In the genomic region with DNA sequence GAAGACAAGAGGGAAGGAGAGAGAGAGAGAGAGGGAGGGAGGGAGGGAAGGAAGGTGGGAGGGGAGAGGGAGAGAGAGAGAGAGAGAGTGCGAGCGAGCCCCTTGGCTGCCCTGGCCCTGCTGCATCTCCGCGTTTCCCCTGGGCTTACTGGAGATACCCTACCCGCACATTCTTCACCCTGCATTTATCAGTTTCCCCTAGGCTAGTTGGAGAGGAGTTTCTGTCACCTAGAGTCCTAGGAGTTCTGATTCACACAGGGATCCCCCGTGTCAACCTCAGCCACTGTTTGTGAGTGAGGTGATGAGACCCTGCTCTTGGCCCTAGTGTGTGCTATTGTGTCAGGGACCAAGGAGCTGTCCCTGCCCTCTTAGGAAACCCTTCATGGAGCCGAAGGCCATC, we compare ENCODE assay signal across 27 cellular contexts.
"Had no signal": no experiment of that assay in that cellular context is flagged by ENCODE, and none has a peak within 500 bp of the region (broad histone marks: within the 10 kb centered on the region; RNA-seq: fewer than 3 reads in every experiment).

No MANE protein-coding gene starts in this region.

- H3K4me1 ChIP-seq: lower lobe of right lung, uterus had no signal

- ATAC-seq: activated naive CD4-positive, alpha-beta T cell treated with anti-CD3 and anti-CD28 coated beads, Interleukin-2, amount 50 U/mL, for 72 hours; activated T-cell treated with anti-CD3 and anti-CD28 coated beads, Interleukin-2, amount 50 U/mL, for 4 hours; activated T-helper 17 cell treated with anti-CD3 and anti-CD28 coated beads, Interleukin-2, amount 50 U/mL, for 72 hours; left lobe of liver; lower lobe of right lung; right cardiac atrium; T-helper 17 cell had no signal

- H3K9me3 Mint-ChIP-seq: activated CD4-positive, alpha-beta memory T cell treated with anti-CD3 and anti-CD28 coated beads, Interleukin-2, amount 10 ng/mL, durations not matched to agents 7 days and 5 days; activated CD4-positive, alpha-beta T cell treated with anti-CD3 and anti-CD28 coated beads, Interleukin-2, amount 10 ng/mL, durations not matched to agents 7 days and 5 days; activated naive CD4-positive, alpha-beta T cell treated with anti-CD3 and anti-CD28 coated beads, Interleukin-2, amount 50 U/mL, for 72 hours; activated T-cell treated with anti-CD3 and anti-CD28 coated beads, Interleukin-2, amount 50 U/mL, for 4 hours; activated T-helper 17 cell treated with anti-CD3 and anti-CD28 coated beads, Interleukin-2, amount 50 U/mL, for 72 hours; nephron; type B pancreatic cell had no signal

- H3K36me3 Mint-ChIP-seq: activated naive CD4-positive, alpha-beta T cell treated with anti-CD3 and anti-CD28 coated beads, Interleukin-2, amount 50 U/mL, for 72 hours; type B pancreatic cell had no signal

- H3K27ac ChIP-seq: breast epithelium, lower lobe of right lung, spleen, thoracic aorta, uterus, WERI-Rb-1 had no signal

- H3K27me3 ChIP-seq: breast epithelium, spleen, uterus had no signal

- H3K36me3 ChIP-seq: breast epithelium, lower lobe of right lung, spleen, thoracic aorta, uterus, WERI-Rb-1 had no signal

- H3K4me1 Mint-ChIP-seq: nephron had no signal

- DNase-seq: activated CD4-positive, alpha-beta memory T cell treated with anti-CD3 and anti-CD28 coated beads, Interleukin-2, amount 10 ng/mL, durations not matched to agents 7 days and 5 days; activated CD4-positive, alpha-beta T cell treated with anti-CD3 and anti-CD28 coated beads for 1 hour; activated CD4-positive, alpha-beta T cell treated with anti-CD3 and anti-CD28 coated beads, Interleukin-2, amount 10 ng/mL, durations not matched to agents 7 days and 5 days; activated gamma-delta T cell treated with Interleukin-2 at 50 U/mL for 16 hours; activated T-cell treated with anti-CD3 and anti-CD28 coated beads, Interleukin-2, amount 50 U/mL, for 4 hours; central memory CD4-positive, alpha-beta T cell; effector CD8-positive, alpha-beta T cell; kidney glomerular epithelial cell; lower lobe of right lung; mesenchymal stem cell; posterior cingulate gyrus; right cardiac atrium; spleen; stimulated activated CD4-positive, alpha-beta T cell treated with anti-CD3 and anti-CD28 coated beads, Interleukin-2, amount 100 ng/mL, for 48 hours; stimulated activated naive CD4-positive, alpha-beta T cell treated with Interleukin-2 at 50 U/mL for 16 hours; T-helper 17 cell; T1000; uterus; WERI-Rb-1 had no signal

- H3K27me3 Mint-ChIP-seq: activated CD4-positive, alpha-beta memory T cell treated with anti-CD3 and anti-CD28 coated beads, Interleukin-2, amount 10 ng/mL, durations not matched to agents 7 days and 5 days; activated CD4-positive, alpha-beta T cell treated with anti-CD3 and anti-CD28 coated beads, Interleukin-2, amount 10 ng/mL, durations not matched to agents 7 days and 5 days; activated T-helper 17 cell treated with anti-CD3 and anti-CD28 coated beads, Interleukin-2, amount 50 U/mL, for 72 hours; T-helper 17 cell had no signal

- H3K9me3 ChIP-seq: breast epithelium, lower lobe of right lung, spleen, thoracic aorta, uterus had no signal

- H3K4me3 Mint-ChIP-seq: activated CD4-positive, alpha-beta memory T cell treated with anti-CD3 and anti-CD28 coated beads, Interleukin-2, amount 10 ng/mL, durations not matched to agents 7 days and 5 days; activated CD4-positive, alpha-beta T cell treated with anti-CD3 and anti-CD28 coated beads, Interleukin-2, amount 10 ng/mL, durations not matched to agents 7 days and 5 days; activated T-cell treated with anti-CD3 and anti-CD28 coated beads, Interleukin-2, amount 50 U/mL, for 4 hours; activated T-helper 17 cell treated with anti-CD3 and anti-CD28 coated beads, Interleukin-2, amount 50 U/mL, for 72 hours; nephron; T-helper 17 cell; type B pancreatic cell had no signal

- H3K27ac Mint-ChIP-seq: activated CD4-positive, alpha-beta memory T cell treated with anti-CD3 and anti-CD28 coated beads, Interleukin-2, amount 10 ng/mL, durations not matched to agents 7 days and 5 days; activated CD4-positive, alpha-beta T cell treated with anti-CD3 and anti-CD28 coated beads, Interleukin-2, amount 10 ng/mL, durations not matched to agents 7 days and 5 days; activated naive CD4-positive, alpha-beta T cell treated with anti-CD3 and anti-CD28 coated beads, Interleukin-2, amount 50 U/mL, for 72 hours; activated T-helper 17 cell treated with anti-CD3 and anti-CD28 coated beads, Interleukin-2, amount 50 U/mL, for 72 hours; nephron; T-helper 17 cell; type B pancreatic cell had no signal

- FAIRE-seq: frontal cortex had no signal

- H3K4me3 ChIP-seq: breast epithelium, lower lobe of right lung, spleen, thoracic aorta, uterus had no signal
